19 cellular contexts compared by ENCODE assay signal in the genomic region with DNA sequence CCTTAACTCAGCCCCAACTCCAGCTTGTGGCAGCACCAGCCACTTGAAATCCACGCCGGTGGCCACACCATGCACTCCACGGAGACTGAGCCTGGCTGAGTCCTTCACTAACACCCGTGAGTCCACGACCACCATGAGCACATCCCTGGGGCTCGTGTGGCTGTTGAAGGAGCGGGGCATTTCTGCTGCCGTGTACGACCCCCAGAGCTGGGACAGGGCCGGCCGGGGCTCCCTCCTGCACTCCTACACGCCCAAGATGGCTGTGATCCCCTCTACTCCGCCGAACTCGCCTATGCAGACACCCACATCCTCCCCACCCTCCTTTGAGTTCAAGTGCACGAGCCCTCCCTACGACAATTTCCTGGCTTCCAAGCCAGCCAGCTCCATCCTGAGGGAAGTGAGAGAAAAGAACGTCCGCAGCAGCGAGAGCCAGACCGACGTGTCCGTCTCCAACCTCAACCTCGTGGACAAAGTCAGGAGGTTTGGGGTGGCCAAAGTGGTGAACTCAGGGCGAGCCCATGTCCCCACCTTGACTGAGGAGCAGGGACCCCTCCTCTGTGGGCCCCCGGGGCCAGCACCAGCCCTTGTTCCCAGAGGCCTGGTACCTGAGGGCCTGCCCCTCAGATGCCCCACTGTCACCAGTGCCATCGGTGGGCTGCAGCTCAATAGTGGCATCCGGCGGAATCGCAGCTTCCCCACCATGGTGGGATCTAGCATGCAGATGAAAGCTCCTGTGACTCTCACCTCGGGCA. TPM values are rescaled to one million over a fixed set of nuclear protein-coding genes. Genes with fewer than 3 reads are reported as not detected.
DNase-seq lines count a peak whose midpoint lies in the region; ATAC-seq and TF ChIP-seq lines count a peak whose summit lies in the region.
"Had no signal": no experiment of that assay in that cellular context is flagged by ENCODE, and none has a peak within 500 bp of the region (broad histone marks: within the 10 kb centered on the region; RNA-seq: fewer than 3 reads in every experiment).

No MANE protein-coding gene starts in this region.

- no peak overlapping the region for H3K9ac ChIP-seq in neuronal stem cell (ENCODE audit: low read depth, low read length, poor library complexity)
- H3K9ac ChIP-seq: BLaER1 had no signal

- WGBS in heart right ventricle, 2 donors, result 80 to 85% methylated on average over 31 of the region's 31 CpGs
- WGBS in neuronal stem cell (ENCODE audit: extremely low coverage in 2 of 2, insufficient read length in 2 of 2, insufficient replicate concordance in 1 of 2), 2 donors, result no CpG with 5 or more reads among the region's 31 CpGs

- H3K4me1 ChIP-seq in heart right ventricle (peaks cover 0 to 17% (median 9%) of the 10 kb centered on the region in 9 donors), foreskin keratinocyte (no peaks in the 10 kb centered on the region), neuronal stem cell (ENCODE audit: control insufficient read depth in 2 of 2, insufficient read depth in 1 of 2, low read depth in 1 of 2, low read length in 2 of 2) (no peaks in the 10 kb centered on the region)

- no peak overlapping the region for H3K18ac ChIP-seq in neuronal stem cell (ENCODE audit: low read length)

- H3K9me3 ChIP-seq in heart right ventricle, result no peaks in the 10 kb centered on the region
- H3K9me3 ChIP-seq in neuronal stem cell (replicated peaks in 1 of 2; ENCODE audit: control insufficient read depth in 2 of 2, insufficient read depth in 1 of 2, low read depth in 1 of 2, low read length in 2 of 2), result no peaks in the 10 kb centered on the region
- H3K9me3 ChIP-seq: BLaER1 had no signal

- no peak overlapping the region for H4K8ac ChIP-seq in neuronal stem cell (ENCODE audit: low read depth, low read length)

- no peak overlapping the region for H2BK5ac ChIP-seq in neuronal stem cell (ENCODE audit: low read length)

- TF ChIP-seq CTCF in heart right ventricle (IDR thresholded peaks at IDR 0.05), result no peak
- TF ChIP-seq CTCF in foreskin keratinocyte (conservative IDR thresholded peaks at IDR 0.05), result no peak
- TF ChIP-seq CTCF in GM13977 (IDR thresholded peaks at IDR 0.05; ENCODE audit: extremely low read depth, insufficient read depth, missing control alignments), result no peak

- peak overlapping the region in 1 of 10 donors; percentile 28 for H3K27ac ChIP-seq in heart right ventricle
- H3K27ac ChIP-seq in foreskin keratinocyte, result no peak overlapping the region
- H3K27ac ChIP-seq in neuronal stem cell (replicated peaks; ENCODE audit: low read length), result no peak overlapping the region
- H3K27ac ChIP-seq: BLaER1, HL-60 had no signal

- H3K23ac ChIP-seq in neuronal stem cell (ENCODE audit: low read depth, low read length, poor library complexity), result peak overlapping the region; percentile 17

- H2AK5ac ChIP-seq in neuronal stem cell (ENCODE audit: low read depth, low read length), result no peak overlapping the region

- no peaks in the 10 kb centered on the region for H3K79me1 ChIP-seq in neuronal stem cell (ENCODE audit: low read depth, low read length)

- H2BK120ac ChIP-seq in neuronal stem cell (ENCODE audit: low read depth, low read length), result no peak overlapping the region

- H3K4ac ChIP-seq in neuronal stem cell (ENCODE audit: low read length), result no peak overlapping the region

- no peak overlapping the region for H3K4me3 ChIP-seq in heart right ventricle
- H3K4me3 ChIP-seq in neuronal stem cell (ENCODE audit: low read length in 2 of 2), result no peak overlapping the region
- H3K4me3 ChIP-seq: BLaER1 had no signal

- no peak overlapping the region for H3K14ac ChIP-seq in neuronal stem cell (ENCODE audit: low read length)

- no peak overlapping the region for H2BK12ac ChIP-seq in neuronal stem cell (ENCODE audit: low read length)

- no peaks in the 10 kb centered on the region for H3K27me3 ChIP-seq in heart right ventricle
- no peaks in the 10 kb centered on the region for H3K27me3 ChIP-seq in foreskin keratinocyte
- no peaks in the 10 kb centered on the region for H3K27me3 ChIP-seq in neuronal stem cell (ENCODE audit: control insufficient read depth in 3 of 3, insufficient read depth in 3 of 3, low read depth in 1 of 3, low read length in 3 of 3)
- H3K27me3 ChIP-seq: BLaER1 had no signal

- in situ Hi-C loops in GM13977 (cut with MboI; ENCODE audit: low pct_unique_long_range_greater_than_20kb, low sequenced_read_pairs, unreplicated experiment), result no loop called here

- intact Hi-C loops in heart right ventricle (cut with DNase I), result loop anchor here in 1 of 10 donors (10.0 kb wide), 1 partner anchor 322 kb away; no protein-coding TSS in a partner anchor
- intact Hi-C loops in Right ventricle myocardium inferior (cut with DNase I), result loop anchor here (10.0 kb wide), 2 partner anchors 328 to 532 kb away; no protein-coding TSS in a partner anchor

- DNase-seq in heart right ventricle (no peak), Right ventricle myocardium inferior (ENCODE audit: missing footprints) (no peak), foreskin keratinocyte (no peak), neuronal stem cell (ENCODE audit: low spot score) (no peak), GM13977 (ENCODE audit: low spot score) (no peak), NCI-H1694 (lab: John Stamatoyannopoulos, UW) (no peak)
- no peak for DNase-seq in activated T-cell treated with anti-CD3 and anti-CD28 coated beads, Interleukin-2, amount 50 U/mL, for 48 hours
- DNase-seq: 8988T; CD4-positive, alpha-beta memory T cell; DMS153; DMS79; GF-D8; GOT3; H7; HFFc6 had no signal

- no peak overlapping the region for H2AFZ ChIP-seq in neuronal stem cell (ENCODE audit: low read length)

- H3K36me3 ChIP-seq in heart right ventricle (peaks cover 0 to 79% (median 8%) of the 10 kb centered on the region in 9 donors), neuronal stem cell (replicated peaks in 1 of 2; ENCODE audit: control insufficient read depth in 2 of 2, insufficient read depth in 2 of 2, low read length in 2 of 2) (peaks cover 26 to 84% of the 10 kb centered on the region in 2 donors)

- ATAC-seq in heart right ventricle (peak in 6 of 8 donors; percentile 7 to 46 (median 23)), Right ventricle myocardium inferior (no peak), foreskin keratinocyte (peak; percentile 9)
- ATAC-seq: HCT116 had no signal

- no peak overlapping the region for H2BK15ac ChIP-seq in neuronal stem cell (ENCODE audit: low read length)

- H4K91ac ChIP-seq in neuronal stem cell (ENCODE audit: low read depth, low read length, poor library complexity), result no peak overlapping the region

- H3K4me2 ChIP-seq in neuronal stem cell (ENCODE audit: insufficient read depth, low read length, poor library complexity, severe bottlenecking), result no peak overlapping the region
- H3K4me2 ChIP-seq: BLaER1 had no signal

RNA-seq across cellular contexts. Expression of gene CCK, which starts 42.9 kb away (rescaled TPM):
- not detected for total RNA-seq in heart right ventricle
- not detected for polyA plus RNA-seq in heart right ventricle
- not detected for total RNA-seq in Right ventricle myocardium inferior
- total RNA-seq in foreskin keratinocyte, result 1.4 and 3.0 TPM in 2 replicates
- polyA plus RNA-seq in foreskin keratinocyte, result 1.1 and 4.4 TPM in 2 replicates
- 2.0 TPM for polyA plus RNA-seq in neuronal stem cell (2013, experiment 1 of 2)
- polyA plus RNA-seq in neuronal stem cell (2013, experiment 2 of 2), result 2.3 TPM
- total RNA-seq: CD4-positive, alpha-beta memory T cell; HFFc6 had no signal
- polyA plus RNA-seq: CD14-positive monocyte; CD4-positive, alpha-beta memory T cell had no signal
